9 cellular contexts compared by ENCODE assay signal in genomic region chr7:33807779-33808482, GRCh38.
DNase-seq lines count a peak whose midpoint lies in the region; ATAC-seq, FAIRE-seq and TF ChIP-seq lines count a peak whose summit lies in the region.
"Had no signal": no experiment of that assay in that cellular context is flagged by ENCODE, and none has a peak within 500 bp of the region (broad histone marks: within the 10 kb centered on the region; RNA-seq: fewer than 3 reads in every experiment).

No MANE protein-coding gene starts in this region.

- TF ChIP-seq CTCF in OCI-LY3 (IDR thresholded peaks at IDR 0.05; ENCODE audit: low read depth, low read length) (peak; percentile 57), foreskin fibroblast (IDR thresholded peaks at IDR 0.05; ENCODE audit: low read depth, low read length) (peak; percentile 50), ascending aorta (IDR thresholded peaks at IDR 0.05) (peak in 1 of 3 experiments; percentile 8)

- H4K20me1 ChIP-seq in OCI-LY3 (ENCODE audit: insufficient read depth, low read length): no peaks in the 10 kb centered on the region

- no peak for ATAC-seq in GM21786 (IDR thresholded peaks at IDR 0.05; ENCODE audit: unreplicated experiment)
- ATAC-seq in HG03175 (IDR thresholded peaks at IDR 0.05; ENCODE audit: unreplicated experiment): no peak

- no peak overlapping the region for H3K9ac ChIP-seq in OCI-LY3 (ENCODE audit: low read length)

- no peak overlapping the region for H3K4me2 ChIP-seq in OCI-LY3 (ENCODE audit: low read length)

- H3K27me3 ChIP-seq in OCI-LY3 (ENCODE audit: low read depth, low read length) (no peaks in the 10 kb centered on the region), ascending aorta (no peaks in the 10 kb centered on the region)
- H3K27me3 ChIP-seq: upper lobe of left lung had no signal

- intact Hi-C loops in ascending aorta (cut with DNase I): loop anchor here (5.0 kb wide), 2 partner anchors 89 to 681 kb away; partner anchors contain the start of gene BBS9

- no peaks in the 10 kb centered on the region for H3K36me3 ChIP-seq in OCI-LY3 (replicated peaks; ENCODE audit: low read depth, low read length)
- no peaks in the 10 kb centered on the region for H3K36me3 ChIP-seq in ascending aorta
- H3K36me3 ChIP-seq: upper lobe of left lung had no signal

- TF ChIP-seq POLR2A in GM12891 (IDR thresholded peaks at IDR 0.05; ENCODE audit: low read depth, low read length): no peak

- peak; percentile 83 for DNase-seq in A172 (ENCODE audit: low spot score)
- peak; percentile 2 for DNase-seq in GM12891 (ENCODE audit: insufficient read length, low spot score)
- peak; percentile 86 to 91 for DNase-seq in foreskin fibroblast
- no peak for DNase-seq in ascending aorta (ENCODE audit: low spot score in 2 of 2)
- no peak for DNase-seq in cerebellar cortex (ENCODE audit: low spot score)

- no peak overlapping the region for H2AFZ ChIP-seq in OCI-LY3 (ENCODE audit: low read depth, low read length)

- no peak overlapping the region for H3K27ac ChIP-seq in OCI-LY3 (ENCODE audit: low read length)
- peak overlapping the region in 1 of 2 donors; percentile 51 for H3K27ac ChIP-seq in ascending aorta

- no peak for FAIRE-seq in GM12891 (lab: Jason Lieb, UNC)

- H3K9me3 ChIP-seq in OCI-LY3 (ENCODE audit: insufficient read depth, low read length): no peaks in the 10 kb centered on the region
- no peaks in the 10 kb centered on the region for H3K9me3 ChIP-seq in ascending aorta
- H3K9me3 ChIP-seq: upper lobe of left lung had no signal

- H3K4me1 ChIP-seq in OCI-LY3 (ENCODE audit: low read length) (no peaks in the 10 kb centered on the region; the same call in 1 of the 2 replicates), ascending aorta (peaks cover 0 to 16% of the 10 kb centered on the region in 2 donors)

- H3K4me3 ChIP-seq in OCI-LY3 (ENCODE audit: low read length) (no peak overlapping the region), foreskin fibroblast (ENCODE audit: low read depth in 1 of 2, low read length in 2 of 2) (no peak overlapping the region), ascending aorta (no peak overlapping the region)
- H3K4me3 ChIP-seq: upper lobe of left lung had no signal

- no peaks in the 10 kb centered on the region for H3K79me2 ChIP-seq in OCI-LY3 (ENCODE audit: low read length)

TF ChIP-seq in GM12891, 5 proteins besides CTCF, POLR2A, EP300 and RAD21:
- TF ChIP-seq SPI1 (IDR thresholded peaks at IDR 0.05; ENCODE audit: low read depth, low read length) (no peak), TAF1 (IDR thresholded peaks at IDR 0.05; ENCODE audit: low read depth, low read length) (no peak), POLR2AphosphoS5 (IDR thresholded peaks at IDR 0.05; ENCODE audit: low read depth, low read length) (no peak), PAX5 (IDR thresholded peaks at IDR 0.05; ENCODE audit: insufficient read depth, low read length, severe bottlenecking) (no peak), POU2F2 (IDR thresholded peaks at IDR 0.05; ENCODE audit: low read depth, low read length) (no peak)

Comparison
In these comparisons a context has a peak if more than half of its experiments do, and no peak if none do; other contexts are left out.
1. DNase-seq: peak in A172 (single experiment), GM12891 (single experiment) and foreskin fibroblast (2 of 2); none in ascending aorta (0 of 2) and cerebellar cortex (single experiment).